21 cellular contexts compared by ENCODE assay signal in the genomic region with DNA sequence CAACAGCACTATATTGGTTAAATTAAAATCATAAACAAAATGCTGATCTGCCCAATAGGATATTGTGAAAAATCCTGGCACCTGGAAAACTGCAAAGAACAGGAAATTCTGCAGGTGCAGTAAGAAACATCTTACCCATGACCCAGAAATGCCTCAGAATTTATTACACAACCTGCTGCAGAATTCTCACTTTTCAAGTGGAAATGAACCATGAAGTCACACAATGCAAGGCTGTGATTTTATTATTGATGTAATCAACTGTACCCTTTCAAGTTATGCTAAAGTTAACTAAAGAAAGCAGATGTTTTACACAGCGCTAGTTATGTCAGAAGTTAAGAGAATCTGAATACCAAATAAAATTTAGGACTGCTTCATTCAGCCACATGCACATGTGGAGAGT.
"Had no signal": no experiment of that assay in that cellular context is flagged by ENCODE, and none has a peak within 500 bp of the region (broad histone marks: within the 10 kb centered on the region; RNA-seq: fewer than 3 reads in every experiment).

No MANE protein-coding gene starts in this region.

- H3K27me3 ChIP-seq: colonic mucosa, esophagus muscularis mucosa, tibial nerve, vagina had no signal

- ATAC-seq: activated CD4-positive, alpha-beta T cell treated with anti-CD3 and anti-CD28 coated beads for 36 hours; natural killer cell treated with Interleukin-12 subunit alpha and Interleukin-12 subunit beta and Interleukin-15 and Interleukin-18, amount 100 ng/mL, for 72 hours; right cardiac atrium had no signal

- H3K4me3 Mint-ChIP-seq: activated CD4-positive, alpha-beta memory T cell treated with anti-CD3 and anti-CD28 coated beads for 36 hours; activated CD4-positive, alpha-beta T cell treated with anti-CD3 and anti-CD28 coated beads for 36 hours; activated naive CD8-positive, alpha-beta T cell; natural killer cell treated with Interleukin-12 subunit alpha and Interleukin-12 subunit beta and Interleukin-15 and Interleukin-18, amount 100 ng/mL, for 72 hours had no signal

- H3K36me3 Mint-ChIP-seq: activated CD4-positive, alpha-beta memory T cell treated with anti-CD3 and anti-CD28 coated beads for 36 hours; natural killer cell treated with Interleukin-12 subunit alpha and Interleukin-12 subunit beta and Interleukin-15 and Interleukin-18, amount 100 ng/mL, for 72 hours had no signal

- H3K9me3 Mint-ChIP-seq: activated CD4-positive, alpha-beta memory T cell treated with anti-CD3 and anti-CD28 coated beads for 36 hours; natural killer cell treated with Interleukin-12 subunit alpha and Interleukin-12 subunit beta and Interleukin-15 and Interleukin-18, amount 100 ng/mL, for 72 hours had no signal

- H3K9me3 ChIP-seq: colonic mucosa, esophagus muscularis mucosa, tibial nerve, vagina had no signal

- H3K27me3 Mint-ChIP-seq: activated CD4-positive, alpha-beta memory T cell treated with anti-CD3 and anti-CD28 coated beads for 36 hours; activated CD4-positive, alpha-beta T cell treated with anti-CD3 and anti-CD28 coated beads for 36 hours; activated naive CD8-positive, alpha-beta T cell; progenitor cell of endocrine pancreas had no signal

- H3K27ac Mint-ChIP-seq: activated CD4-positive, alpha-beta memory T cell treated with anti-CD3 and anti-CD28 coated beads for 36 hours; activated CD4-positive, alpha-beta T cell treated with anti-CD3 and anti-CD28 coated beads for 36 hours; activated naive CD8-positive, alpha-beta T cell; brain; natural killer cell treated with Interleukin-12 subunit alpha and Interleukin-12 subunit beta and Interleukin-15 and Interleukin-18, amount 100 ng/mL, for 72 hours had no signal

- DNase-seq: activated CD4-positive, alpha-beta memory T cell treated with anti-CD3 and anti-CD28 coated beads for 36 hours; activated CD4-positive, alpha-beta T cell treated with anti-CD3 and anti-CD28 coated beads for 36 hours; activated gamma-delta T cell treated with Interleukin-2 at 50 U/mL for 16 hours; activated T-cell treated with anti-CD3 and anti-CD28 coated beads, Interleukin-2, amount 50 U/mL, for 48 hours; amniotic stem cell; central memory CD4-positive, alpha-beta T cell; colonic mucosa; hippocampal formation; mesenchymal stem cell; right cardiac atrium; stimulated activated CD4-positive, alpha-beta T cell treated with anti-CD3 and anti-CD28 coated beads, Interleukin-4, amount 100 ng/mL, for 24 hours; stimulated activated naive CD4-positive, alpha-beta T cell treated with Interleukin-2 at 50 U/mL for 16 hours; substantia nigra had no signal

- H3K4me3 ChIP-seq: colonic mucosa, esophagus muscularis mucosa, skin epidermis, tibial nerve, vagina had no signal

- H3K36me3 ChIP-seq: colonic mucosa, esophagus muscularis mucosa, tibial nerve, vagina had no signal

- H3K27ac ChIP-seq: colonic mucosa, esophagus muscularis mucosa, skin epidermis, tibial nerve, vagina had no signal
